In genomic region chr1:112693821-112694220, GRCh38 we compare ENCODE assay signal across 32 cellular contexts.
"Had no signal": no experiment of that assay in that cellular context is flagged by ENCODE, and none has a peak within 500 bp of the region (broad histone marks: within the 10 kb centered on the region; RNA-seq: fewer than 3 reads in every experiment).

No MANE protein-coding gene starts in this region.

- ATAC-seq: activated CD8-positive, alpha-beta T cell treated with anti-CD3 and anti-CD28 coated beads for 36 hours; activated naive CD4-positive, alpha-beta T cell treated with anti-CD3 and anti-CD28 coated beads, Interleukin-2, amount 50 U/mL, for 72 hours; activated T-cell treated with anti-CD3 and anti-CD28 coated beads, Interleukin-2, amount 50 U/mL, for 4 hours; activated T-helper 17 cell treated with anti-CD3 and anti-CD28 coated beads, Interleukin-2, amount 50 U/mL, for 72 hours; body of pancreas; T-cell had no signal

- H3K27me3 Mint-ChIP-seq: activated B cell treated with CpG ODN at 0.5 μM for 24 hours; activated CD4-positive, alpha-beta memory T cell treated with anti-CD3 and anti-CD28 coated beads for 36 hours; activated CD4-positive, alpha-beta T cell treated with anti-CD3 and anti-CD28 coated beads, Interleukin-2, amount 10 ng/mL, durations not matched to agents 24 days and 14 days; activated CD8-positive, alpha-beta T cell treated with anti-CD3 and anti-CD28 coated beads for 36 hours; activated naive CD8-positive, alpha-beta T cell treated with anti-CD3 and anti-CD28 coated beads for 36 hours; activated T-helper 17 cell treated with anti-CD3 and anti-CD28 coated beads, Interleukin-2, amount 50 U/mL, for 72 hours; T-cell had no signal

- H3K9me3 Mint-ChIP-seq: activated B cell treated with CpG ODN at 0.5 μM for 24 hours; activated CD4-positive, alpha-beta memory T cell treated with anti-CD3 and anti-CD28 coated beads for 36 hours; activated CD4-positive, alpha-beta T cell treated with anti-CD3 and anti-CD28 coated beads, Interleukin-2, amount 10 ng/mL, durations not matched to agents 24 days and 14 days; activated CD8-positive, alpha-beta T cell treated with anti-CD3 and anti-CD28 coated beads for 36 hours; activated naive CD4-positive, alpha-beta T cell treated with anti-CD3 and anti-CD28 coated beads for 36 hours; activated naive CD4-positive, alpha-beta T cell treated with anti-CD3 and anti-CD28 coated beads, Interleukin-2, amount 50 U/mL, for 72 hours; activated naive CD8-positive, alpha-beta T cell treated with anti-CD3 and anti-CD28 coated beads for 36 hours; activated T-cell treated with anti-CD3 and anti-CD28 coated beads, Interleukin-2, amount 50 U/mL, for 4 hours; activated T-helper 17 cell treated with anti-CD3 and anti-CD28 coated beads, Interleukin-2, amount 50 U/mL, for 72 hours; T-cell; T-helper 1 cell treated with Interleukin-12 subunit alpha and Interleukin-12 subunit beta and Interleukin-4 antibody, amounts not matched to agents 30 μg/mL and 1 μg/mL, for 36 hours; T-helper 2 cell treated with Interferon-gamma antibody and Interleukin-4, amounts not matched to agents 5 μg/mL and 100 μg/mL, for 36 hours had no signal

- H3K36me3 Mint-ChIP-seq: activated naive CD4-positive, alpha-beta T cell treated with anti-CD3 and anti-CD28 coated beads, Interleukin-2, amount 50 U/mL, for 72 hours; activated naive CD8-positive, alpha-beta T cell treated with anti-CD3 and anti-CD28 coated beads for 36 hours had no signal

- H3K4me3 Mint-ChIP-seq: activated B cell treated with CpG ODN at 0.5 μM for 24 hours; activated CD4-positive, alpha-beta memory T cell treated with anti-CD3 and anti-CD28 coated beads for 36 hours; activated CD4-positive, alpha-beta T cell treated with anti-CD3 and anti-CD28 coated beads, Interleukin-2, amount 10 ng/mL, durations not matched to agents 24 days and 14 days; activated CD8-positive, alpha-beta T cell treated with anti-CD3 and anti-CD28 coated beads for 36 hours; activated naive CD4-positive, alpha-beta T cell treated with anti-CD3 and anti-CD28 coated beads for 36 hours; activated naive CD8-positive, alpha-beta T cell treated with anti-CD3 and anti-CD28 coated beads for 36 hours; activated T-cell treated with anti-CD3 and anti-CD28 coated beads, Interleukin-2, amount 50 U/mL, for 4 hours; activated T-helper 17 cell treated with anti-CD3 and anti-CD28 coated beads, Interleukin-2, amount 50 U/mL, for 72 hours; T-cell; T-helper 1 cell treated with Interleukin-12 subunit alpha and Interleukin-12 subunit beta and Interleukin-4 antibody, amounts not matched to agents 30 μg/mL and 1 μg/mL, for 36 hours; T-helper 2 cell treated with Interferon-gamma antibody and Interleukin-4, amounts not matched to agents 5 μg/mL and 100 μg/mL, for 36 hours had no signal

- H3K27ac Mint-ChIP-seq: activated B cell treated with CpG ODN at 0.5 μM for 24 hours; activated CD4-positive, alpha-beta T cell treated with anti-CD3 and anti-CD28 coated beads, Interleukin-2, amount 10 ng/mL, durations not matched to agents 24 days and 14 days; activated CD8-positive, alpha-beta T cell treated with anti-CD3 and anti-CD28 coated beads for 36 hours; activated naive CD4-positive, alpha-beta T cell treated with anti-CD3 and anti-CD28 coated beads for 36 hours; activated naive CD4-positive, alpha-beta T cell treated with anti-CD3 and anti-CD28 coated beads, Interleukin-2, amount 50 U/mL, for 72 hours; activated naive CD8-positive, alpha-beta T cell treated with anti-CD3 and anti-CD28 coated beads for 36 hours; activated T-helper 17 cell treated with anti-CD3 and anti-CD28 coated beads, Interleukin-2, amount 50 U/mL, for 72 hours; T-cell; T-helper 1 cell treated with Interleukin-12 subunit alpha and Interleukin-12 subunit beta and Interleukin-4 antibody, amounts not matched to agents 30 μg/mL and 1 μg/mL, for 36 hours; T-helper 2 cell treated with Interferon-gamma antibody and Interleukin-4, amounts not matched to agents 5 μg/mL and 100 μg/mL, for 36 hours had no signal

- H3K4me1 Mint-ChIP-seq: activated naive CD8-positive, alpha-beta T cell treated with anti-CD3 and anti-CD28 coated beads for 36 hours; activated T-helper 17 cell treated with anti-CD3 and anti-CD28 coated beads, Interleukin-2, amount 50 U/mL, for 72 hours had no signal

- DNase-seq: activated B cell treated with CpG ODN at 0.5 μM for 24 hours; activated CD4-positive, alpha-beta memory T cell treated with anti-CD3 and anti-CD28 coated beads for 36 hours; activated CD4-positive, alpha-beta T cell treated with anti-CD3 and anti-CD28 coated beads for 4 hours; activated CD4-positive, alpha-beta T cell treated with anti-CD3 and anti-CD28 coated beads, Interleukin-2, amount 10 ng/mL, durations not matched to agents 24 days and 14 days; activated CD4-positive, alpha-beta T cell treated with anti-CD3 and anti-CD28 coated beads, Interleukin-2, amount 50 U/mL, for 1 hour; activated CD4-positive, alpha-beta T cell treated with anti-CD3 and anti-CD28 coated beads, Interleukin-2, amount 50 U/mL, for 4 hours; activated CD4-positive, CD25-positive, alpha-beta regulatory T cell treated with anti-CD3 and anti-CD28 coated beads, Interleukin-2, amount 50 U/mL, for 72 hours; activated CD8-positive, alpha-beta memory T cell treated with anti-CD3 and anti-CD28 coated beads, Interleukin-2, amount 50 U/mL, for 4 hours; activated CD8-positive, alpha-beta T cell treated with anti-CD3 and anti-CD28 coated beads for 36 hours; activated effector memory CD4-positive, alpha-beta T cell treated with anti-CD3 and anti-CD28 coated beads, Interleukin-2, amount 50 U/mL, for 16 hours; activated gamma-delta T cell treated with Interleukin-2 at 50 U/mL for 16 hours; activated naive CD4-positive, alpha-beta T cell; activated naive CD4-positive, alpha-beta T cell treated with anti-CD3 and anti-CD28 coated beads for 36 hours; activated naive CD4-positive, alpha-beta T cell treated with anti-CD3 and anti-CD28 coated beads, Interleukin-2, amount 50 U/mL, for 16 hours; activated naive CD8-positive, alpha-beta T cell treated with anti-CD3 and anti-CD28 coated beads for 36 hours; activated T-cell treated with anti-CD3 and anti-CD28 coated beads for 4 hours; activated T-cell treated with anti-CD3 and anti-CD28 coated beads, Interleukin-2, amount 50 U/mL, for 1 hour; activated T-cell treated with anti-CD3 and anti-CD28 coated beads, Interleukin-2, amount 50 U/mL, for 4 hours; adrenal gland; amniotic stem cell; body of pancreas; brain microvascular endothelial cell; central memory CD4-positive, alpha-beta T cell; T-cell; T-helper 2 cell; T-helper 9 cell had no signal

- H3K27me3 ChIP-seq: adrenal gland, body of pancreas, brain microvascular endothelial cell, breast epithelium had no signal

- H3K9me3 ChIP-seq: adrenal gland, body of pancreas, breast epithelium had no signal

- H3K4me3 ChIP-seq: adrenal gland, body of pancreas, breast epithelium had no signal

- H3K36me3 ChIP-seq: breast epithelium had no signal

- H3K27ac ChIP-seq: adrenal gland, body of pancreas, brain microvascular endothelial cell, breast epithelium, VCaP had no signal
